Comparison of ENCODE assay signal across 8 cellular contexts in the genomic region with DNA sequence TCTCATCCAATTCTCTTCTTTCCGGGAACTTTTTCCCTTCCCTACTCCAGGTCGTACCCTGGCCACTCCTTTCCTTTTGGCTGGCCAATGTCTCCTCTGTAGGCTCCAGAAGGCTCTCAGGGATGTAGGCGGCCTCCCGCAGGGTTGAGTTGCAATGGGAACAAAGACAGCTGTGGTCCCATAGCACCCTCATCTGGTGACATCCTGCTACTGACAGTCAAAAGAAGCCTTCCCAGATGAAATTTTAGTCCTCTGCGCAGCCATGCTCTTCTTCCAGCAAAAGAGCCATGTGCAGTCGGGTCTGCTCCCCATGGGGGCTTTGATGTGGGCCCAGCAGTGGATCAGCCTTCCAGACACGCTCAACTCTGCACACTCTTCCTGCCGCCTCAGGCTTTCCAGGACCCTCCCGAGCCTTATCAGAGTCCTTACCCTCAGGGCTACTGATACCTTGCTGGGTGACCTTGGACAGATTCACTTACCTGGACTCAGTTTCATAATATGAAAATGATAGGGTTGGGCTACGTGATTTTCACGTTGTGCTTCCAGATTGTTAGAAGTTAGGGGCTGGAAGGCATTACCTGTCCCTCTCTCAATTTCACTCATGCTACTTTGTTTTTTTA. TPM values are rescaled to one million over a fixed set of nuclear protein-coding genes. Genes with fewer than 3 reads are reported as not detected.
DNase-seq lines count a peak whose midpoint lies in the region; ATAC-seq and TF ChIP-seq lines count a peak whose summit lies in the region.

No MANE protein-coding gene starts in this region.

- no peak overlapping the region for H3K4me3 Mint-ChIP-seq in activated T-helper 17 cell treated with anti-CD3 and anti-CD28 coated beads, Interleukin-2, amount 50 U/mL, for 72 hours

- TF ChIP-seq CTCF in BE2C (IDR thresholded peaks at IDR 0.05; ENCODE audit: low read depth, low read length) (peak; percentile 81), GM13977 (IDR thresholded peaks at IDR 0.05; ENCODE audit: extremely low read depth, insufficient read depth, missing control alignments) (peak; percentile 74)

- H3K27me3 ChIP-seq in BE2C, result no peaks in the 10 kb centered on the region

- H3K9me3 Mint-ChIP-seq in activated T-helper 17 cell treated with anti-CD3 and anti-CD28 coated beads, Interleukin-2, amount 50 U/mL, for 72 hours, result no peaks in the 10 kb centered on the region

- no peaks in the 10 kb centered on the region for H3K27me3 Mint-ChIP-seq in activated T-helper 17 cell treated with anti-CD3 and anti-CD28 coated beads, Interleukin-2, amount 50 U/mL, for 72 hours

- intact Hi-C loops in head of caudate nucleus (cut with DNase I), result no loop called here

- peaks cover 6% of the 10 kb centered on the region for H3K4me1 Mint-ChIP-seq in activated T-helper 17 cell treated with anti-CD3 and anti-CD28 coated beads, Interleukin-2, amount 50 U/mL, for 72 hours

- peaks cover 3% of the 10 kb centered on the region; the same call in 1 of the 2 replicates for H3K4me1 ChIP-seq in BE2C

- no peak overlapping the region for H3K27ac Mint-ChIP-seq in activated T-helper 17 cell treated with anti-CD3 and anti-CD28 coated beads, Interleukin-2, amount 50 U/mL, for 72 hours

- H3K9me3 ChIP-seq in BE2C, result no peaks in the 10 kb centered on the region

- DNase-seq in BE2C (peak; percentile 63), GM13977 (ENCODE audit: low spot score) (no peak), NCI-H748 treated with DMSO at 0.1 percent for 48 hours (lab: John Stamatoyannopoulos, UW) (peak; percentile 67), head of caudate nucleus (peak; percentile 22 to 85 (median 68)), putamen (ENCODE audit: low spot score) (peak; percentile 58)

- in situ Hi-C loops in GM13977 (cut with MboI; ENCODE audit: low pct_unique_long_range_greater_than_20kb, low sequenced_read_pairs, unreplicated experiment), result no loop called here

- no peak overlapping the region for H3K4me3 ChIP-seq in BE2C (ENCODE audit: low read depth, low read length)

- no peaks in the 10 kb centered on the region for H3K36me3 ChIP-seq in BE2C

- peak; percentile 53 for ATAC-seq in activated T-helper 17 cell treated with anti-CD3 and anti-CD28 coated beads, Interleukin-2, amount 50 U/mL, for 72 hours (replicated peaks)
- ATAC-seq in GM21367 (IDR thresholded peaks at IDR 0.05; ENCODE audit: unreplicated experiment), result no peak
- no peak for ATAC-seq in HG03342 (IDR thresholded peaks at IDR 0.05; ENCODE audit: unreplicated experiment)

- no peaks in the 10 kb centered on the region for H3K36me3 Mint-ChIP-seq in activated T-helper 17 cell treated with anti-CD3 and anti-CD28 coated beads, Interleukin-2, amount 50 U/mL, for 72 hours (ENCODE audit: low read depth)

RNA-seq across cellular contexts. Expression of a gene that starts 5.5 kb away (rescaled TPM):
- polyA plus RNA-seq in BE2C (2012; ENCODE audit: insufficient read depth, insufficient read length, low read depth), result not detected
- not detected for total RNA-seq in activated T-helper 17 cell treated with anti-CD3 and anti-CD28 coated beads, Interleukin-2, amount 50 U/mL, for 72 hours

RNA-seq across cellular contexts. Expression of a gene that starts 28.0 kb away (rescaled TPM):
- polyA plus RNA-seq in BE2C (2012; ENCODE audit: insufficient read depth, insufficient read length, low read depth), result not detected
- 10 to 100 TPM; 45.8 to 78.8 TPM for total RNA-seq in activated T-helper 17 cell treated with anti-CD3 and anti-CD28 coated beads, Interleukin-2, amount 50 U/mL, for 72 hours

RNA-seq across cellular contexts. Expression of a gene that starts 39.2 kb away (rescaled TPM):
- polyA plus RNA-seq in BE2C (2012; ENCODE audit: insufficient read depth, insufficient read length, low read depth), result 5.9 TPM
- total RNA-seq in activated T-helper 17 cell treated with anti-CD3 and anti-CD28 coated beads, Interleukin-2, amount 50 U/mL, for 72 hours, result 1 to 10 TPM; 6.2 to 7.2 TPM
